10 cellular contexts compared by ENCODE assay signal in the genomic region with DNA sequence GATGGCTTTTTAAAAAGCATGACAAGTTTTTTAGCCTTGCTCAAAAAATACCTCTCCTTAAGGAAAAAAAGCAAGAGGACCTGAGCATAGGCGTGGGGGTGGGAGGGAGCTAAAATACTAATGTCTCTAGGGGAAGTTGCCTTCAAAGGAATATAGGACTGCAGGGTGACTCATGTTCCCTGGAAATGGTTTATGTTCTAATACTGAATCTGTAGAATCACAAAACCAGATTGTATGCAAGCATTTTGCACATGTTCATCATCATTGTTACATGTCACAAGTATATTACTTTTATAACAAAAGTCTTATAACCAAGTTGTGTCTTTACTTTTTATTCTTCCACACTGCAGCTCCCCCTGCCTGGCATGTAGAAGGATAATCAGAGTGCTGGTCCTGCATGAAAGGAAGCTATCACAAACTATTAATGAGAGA. TPM values are rescaled to one million over a fixed set of nuclear protein-coding genes. Genes with fewer than 3 reads are reported as not detected.
A peak's percentile ranks its signal among the peaks of the same experiment; 100 is the strongest.
DNase-seq lines count a peak whose midpoint lies in the region; ATAC-seq and TF ChIP-seq lines count a peak whose summit lies in the region.
"Had no signal": no experiment of that assay in that cellular context is flagged by ENCODE, and none has a peak within 500 bp of the region (broad histone marks: within the 10 kb centered on the region; RNA-seq: fewer than 3 reads in every experiment).

No MANE protein-coding gene starts in this region.

- H3K27ac ChIP-seq in OCI-LY1 (ENCODE audit: low read depth, low read length, poor library complexity, severe bottlenecking) = no peak overlapping the region

- no peak overlapping the region for H3K4me3 ChIP-seq in OCI-LY1 (ENCODE audit: low read depth, low read length, poor library complexity, severe bottlenecking)

- H3K36me3 ChIP-seq in OCI-LY1 (ENCODE audit: insufficient read depth, low read length) = no peaks in the 10 kb centered on the region

- H3K9ac ChIP-seq in OCI-LY1 (ENCODE audit: low read length) = no peak overlapping the region

- no peak overlapping the region for H3K4me2 ChIP-seq in OCI-LY1 (ENCODE audit: low read length)

- peak; percentile 18; the same call in 1 of the 2 replicates for TF ChIP-seq CTCF in OCI-LY1 (IDR thresholded peaks at IDR 0.05; ENCODE audit: low read length)

- no peaks in the 10 kb centered on the region for H4K20me1 ChIP-seq in OCI-LY1 (ENCODE audit: insufficient read depth, low read length)

- H2AFZ ChIP-seq in OCI-LY1 (ENCODE audit: low read length) = no peak overlapping the region

- H3K79me2 ChIP-seq in OCI-LY1 (ENCODE audit: insufficient read depth, low read length) = no peaks in the 10 kb centered on the region

- DNase-seq in Daoy (ENCODE audit: low read depth) = peak; percentile 33
- DNase-seq in fibroblast of gingiva (ENCODE audit: low read depth) = peak; percentile 42
- DNase-seq in renal cortical epithelial cell (ENCODE audit: low read depth) = peak; percentile 25
- DNase-seq in NCI-H1092 (lab: John Stamatoyannopoulos, UW) = no peak
- no peak for DNase-seq in NCI-H526 (lab: John Stamatoyannopoulos, UW)
- DNase-seq in germinal center (ENCODE audit: low spot score) = no peak
- DNase-seq: activated CD4-positive, alpha-beta T cell treated with anti-CD3 and anti-CD28 coated beads, Interleukin-2, amount 50 U/mL, for 4 hours had no signal

- H3K9me2 ChIP-seq in OCI-LY1 (ENCODE audit: low read depth, low read length) = no peaks in the 10 kb centered on the region

- peaks cover 10% of the 10 kb centered on the region for H3K4me1 ChIP-seq in OCI-LY1 (ENCODE audit: insufficient read depth, low read length, severe bottlenecking)

- no peaks in the 10 kb centered on the region for H3K9me3 ChIP-seq in OCI-LY1 (ENCODE audit: low read length)

- no peaks in the 10 kb centered on the region for H3F3A ChIP-seq in OCI-LY1 (ENCODE audit: insufficient read depth, low read length)

- ATAC-seq in GM21381 (IDR thresholded peaks at IDR 0.05; ENCODE audit: unreplicated experiment) = no peak
- ATAC-seq: Panc1 had no signal

- H3K27me3 ChIP-seq in OCI-LY1 (ENCODE audit: insufficient read depth, low read length) = no peaks in the 10 kb centered on the region

RNA-seq across cellular contexts. Expression of gene GPR135, which starts 36.6 kb away (rescaled TPM):
- 1.8 and 4.1 TPM in 2 replicates for total RNA-seq in Daoy (2014; rRNA removed; shearing (Covaris generic))
- total RNA-seq in renal cortical epithelial cell = 1.2 and 5.7 TPM in 2 replicates

RNA-seq across cellular contexts. Expression of gene L3HYPDH, which starts 55.6 kb away (rescaled TPM):
- total RNA-seq in Daoy (2014; rRNA removed; shearing (Covaris generic)) = 75.7 and 90.7 TPM in 2 replicates
- total RNA-seq in renal cortical epithelial cell = 35.6 and 57.3 TPM in 2 replicates

RNA-seq across cellular contexts. Expression of gene JKAMP, which starts 55.7 kb away (rescaled TPM):
- 168 and 191 TPM in 2 replicates for total RNA-seq in Daoy (2014; rRNA removed; shearing (Covaris generic))
- 136 and 162 TPM in 2 replicates for total RNA-seq in renal cortical epithelial cell

Comparison
In these comparisons a context has a peak if more than half of its experiments do, and no peak if none do; other contexts are left out.
1. DNase-seq: peak in Daoy (single experiment), fibroblast of gingiva (single experiment) and renal cortical epithelial cell (single experiment); none in NCI-H1092 (single experiment), NCI-H526 (0 of 2) and germinal center (single experiment).